ENCODE assay signal across 1 cellular context in genomic region chr18:21736926-21737325, GRCh38.
TF ChIP-seq lines count a peak whose summit lies in the region.

No MANE protein-coding gene starts in this region.

TF ChIP-seq in K562, 482 proteins besides CTCF, POLR2A, EP300 and RAD21:
- TF ChIP-seq TRIM24 (IDR thresholded peaks at IDR 0.05): peak; percentile 55 to 64; a peak in 3 of 4 replicates
- 0 out of 2 replicates have a peak, but pooled peaks have one; percentile 36 for TF ChIP-seq TRIM28 (IDR thresholded peaks at IDR 0.05)
- peak; percentile 25 for TF ChIP-seq ZNF280A (IDR thresholded peaks at IDR 0.05; ENCODE audit: low read depth, partially characterized antibody)
- TF ChIP-seq ZFP1 (CRISPR knock-in tag; IDR thresholded peaks at IDR 0.05): peak; percentile 57; the same call in 1 of the 2 replicates
